In the genomic region with DNA sequence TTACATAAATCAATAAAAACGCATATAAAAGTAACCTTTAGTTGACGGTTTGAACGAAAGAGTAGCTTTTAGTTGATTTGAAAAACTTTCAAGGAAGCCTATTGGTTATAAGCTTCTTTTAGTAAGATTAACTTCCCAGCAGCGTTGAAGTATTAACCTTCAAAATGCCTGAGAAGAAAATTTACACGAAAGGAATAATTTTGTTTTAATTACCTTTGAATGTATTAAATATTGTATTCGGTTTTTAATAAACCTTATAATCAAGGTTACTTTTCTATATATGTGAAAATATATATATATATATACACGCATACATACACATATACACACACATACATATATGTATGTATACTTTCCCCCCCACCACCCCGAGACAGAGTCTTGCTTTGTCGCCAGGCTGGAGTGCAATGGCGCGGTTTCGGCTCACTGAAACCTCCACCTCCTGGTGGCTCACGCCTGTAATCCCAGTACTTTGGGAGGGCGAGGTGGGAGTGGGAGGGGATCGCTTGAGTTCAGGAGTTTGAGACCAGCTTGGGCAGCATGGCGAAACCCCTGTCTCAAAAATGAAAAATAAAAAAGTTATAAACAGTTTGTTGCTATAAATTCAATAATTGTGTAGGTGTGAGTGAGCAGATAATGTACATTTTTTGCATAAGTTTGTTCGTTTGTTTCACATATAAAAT, we compare ENCODE assay signal across 8 cellular contexts. TPM values are rescaled to one million over a fixed set of nuclear protein-coding genes. Genes with fewer than 3 reads are reported as not detected.
DNase-seq lines count a peak whose midpoint lies in the region; ATAC-seq and TF ChIP-seq lines count a peak whose summit lies in the region.

No MANE protein-coding gene starts in this region.

- in situ Hi-C loops in G401 (cut with HindIII; ENCODE audit: low sequenced_read_pairs) = no loop called here

- peaks cover 8% of the 10 kb centered on the region for H3K4me1 ChIP-seq in body of pancreas

- peak overlapping the region; percentile 75 to 94 (median 88) for H3K27ac ChIP-seq in body of pancreas

- no peak for TF ChIP-seq POLR2A in body of pancreas (IDR thresholded peaks at IDR 0.05)

- intact Hi-C loops in body of pancreas (cut with DNase I) = no loop called here

- peak in 6 of 7 experiments; percentile 8 to 57 (median 45) for TF ChIP-seq CTCF in body of pancreas (IDR thresholded peaks at IDR 0.05)

- ATAC-seq in HG02798 (IDR thresholded peaks at IDR 0.05; ENCODE audit: poor library complexity, unreplicated experiment) (peak; percentile 45), body of pancreas (peak; percentile 49)

- WGBS in body of pancreas, 2 donors = 4% methylated on average over 17 of the region's 17 CpGs

- H3K27me3 ChIP-seq in body of pancreas = no peaks in the 10 kb centered on the region

- H3K9me3 ChIP-seq in body of pancreas = no peaks in the 10 kb centered on the region

- peak overlapping the region in 1 of 2 donors; percentile 75 for H3K4me3 ChIP-seq in body of pancreas

- DNase-seq in G401 (ENCODE audit: low spot score) (peak; percentile 61), NCI-H187 treated with DMSO at 0.1 percent for 48 hours (lab: John Stamatoyannopoulos, UW) (peak; percentile 8), T-helper 9 cell (peak; percentile 60), body of pancreas (peak; percentile 57 to 71 (median 66)), inferior parietal cortex (ENCODE audit: extremely low spot score) (peak; percentile 27), iPS-NIHi7 (ENCODE audit: extremely low spot score) (no peak)
- DNase-seq in stimulated activated CD4-positive, alpha-beta T cell treated with anti-CD3 and anti-CD28 coated beads, Interleukin-12 subunit alpha, Interleukin-12 subunit beta, amount 100 ng/mL, for 24 hours (ENCODE audit: low read depth in 2 of 2) = peak; percentile 39 to 60

- H3K36me3 ChIP-seq in body of pancreas (replicated peaks in 1 of 2; ENCODE audit: insufficient read depth in 1 of 2, low read depth in 2 of 2) = no peaks in the 10 kb centered on the region

RNA-seq across cellular contexts. Expression of gene EZH2, which starts 57.6 kb away (rescaled TPM):
- 33.4 and 37.5 TPM in 2 replicates for total RNA-seq in G401 (2014; rRNA removed; shearing (Covaris generic))
- 1 to 10 TPM; 3.4 to 4.0 TPM for total RNA-seq in body of pancreas
